In the genomic region with DNA sequence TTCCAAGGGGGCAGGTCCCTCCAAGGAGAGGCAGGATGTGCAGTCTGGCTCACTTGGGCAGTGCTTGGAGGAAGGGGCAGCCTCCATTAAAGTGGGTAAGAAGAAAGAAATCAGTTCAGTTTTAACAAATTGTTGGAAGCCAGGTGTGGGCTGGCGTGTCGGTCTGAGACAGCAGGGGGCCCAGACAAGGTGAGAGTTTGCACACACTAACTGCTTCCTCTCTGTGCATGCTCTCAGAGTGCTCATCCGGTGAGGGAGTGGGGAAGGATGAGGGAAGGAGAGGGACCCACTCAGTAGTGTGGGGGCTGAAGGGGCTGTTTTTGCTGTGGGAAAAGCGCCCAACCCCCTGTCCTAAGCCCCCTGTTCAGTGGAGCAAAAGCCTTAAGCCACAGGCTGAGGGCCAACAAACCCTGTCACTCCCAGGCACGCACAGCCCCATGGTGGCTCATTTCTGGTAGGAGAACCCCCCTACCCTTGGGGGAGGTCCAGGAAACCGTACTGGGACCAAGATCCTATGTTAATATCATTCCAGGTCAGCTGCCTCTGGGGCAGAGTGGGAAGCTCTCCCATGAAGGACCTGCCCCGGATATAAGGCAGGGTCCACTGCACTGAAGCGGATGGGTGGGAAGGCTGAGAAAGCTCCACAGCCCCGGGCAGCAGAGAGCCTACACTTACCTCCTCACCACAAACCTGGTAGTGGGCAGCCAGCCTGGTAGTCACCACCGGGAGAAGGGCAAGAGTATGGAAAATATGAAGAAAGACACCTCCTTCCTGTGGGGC, we compare ENCODE assay signal across 1 cellular context.
TF ChIP-seq lines count a peak whose summit lies in the region.

No MANE protein-coding gene starts in this region.

TF ChIP-seq in HepG2, 621 proteins besides CTCF, POLR2A, EP300 and RAD21:
- TF ChIP-seq ZNF280B (CRISPR knock-in tag; IDR thresholded peaks at IDR 0.05; ENCODE audit: borderline replicate concordance) (no peak), ZFAT (CRISPR knock-in tag; conservative IDR thresholded peaks at IDR 0.05) (no peak), HDAC2 (CRISPR knock-in tag; IDR thresholded peaks at IDR 0.05) (no peak)
